ENCODE assay signal across 12 cellular contexts in the genomic region with DNA sequence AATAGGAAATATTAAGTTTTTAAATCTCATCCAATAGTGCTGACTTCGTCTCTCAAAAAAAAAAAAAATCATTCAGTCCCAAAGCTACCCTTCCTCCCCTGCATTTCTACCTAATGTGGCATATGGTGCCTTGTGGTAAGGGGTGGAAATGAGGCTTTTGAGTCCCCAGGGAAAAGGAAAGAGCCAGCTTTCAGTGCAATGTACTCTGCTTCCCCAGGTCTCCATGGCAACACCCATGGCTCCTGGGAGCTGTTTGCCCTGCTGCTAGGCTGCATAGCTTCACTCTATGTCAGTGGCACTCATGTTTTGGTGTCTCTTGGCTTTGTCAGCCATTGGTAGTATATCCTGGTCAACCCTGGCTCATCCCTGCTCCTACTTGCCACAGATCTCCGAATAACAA.
A peak's percentile ranks its signal among the peaks of the same experiment; 100 is the strongest.
DNase-seq lines count a peak whose midpoint lies in the region; TF ChIP-seq lines count a peak whose summit lies in the region.
"Had no signal": no experiment of that assay in that cellular context is flagged by ENCODE, and none has a peak within 500 bp of the region (broad histone marks: within the 10 kb centered on the region; RNA-seq: fewer than 3 reads in every experiment).

No MANE protein-coding gene starts in this region.

- no peak for TF ChIP-seq POLR2A in thyroid gland (IDR thresholded peaks at IDR 0.05)

- H3K36me3 ChIP-seq in BE2C (no peaks in the 10 kb centered on the region), thyroid gland (no peaks in the 10 kb centered on the region)
- H3K36me3 ChIP-seq: upper lobe of left lung had no signal

- no peak for TF ChIP-seq CTCF in BE2C (IDR thresholded peaks at IDR 0.05; ENCODE audit: low read depth, low read length)
- TF ChIP-seq CTCF in fibroblast of the aortic adventitia (IDR thresholded peaks at IDR 0.05; ENCODE audit: insufficient read depth, low read length): no peak
- no peak for TF ChIP-seq CTCF in thyroid gland (IDR thresholded peaks at IDR 0.05)

- 85 to 91% methylated on average over 1 to 2 of the region's 2 CpGs for WGBS in thyroid gland, 2 donors

- no peak overlapping the region for H3K27ac ChIP-seq in thyroid gland
- H3K27ac ChIP-seq: foreskin keratinocyte, upper lobe of left lung had no signal

- H3K9me3 ChIP-seq in BE2C: no peaks in the 10 kb centered on the region
- no peaks in the 10 kb centered on the region for H3K9me3 ChIP-seq in thyroid gland
- H3K9me3 ChIP-seq: upper lobe of left lung had no signal

- DNase-seq in BE2C (peak; percentile 87), HuH-7 (ENCODE audit: low spot score) (peak; percentile 3), NCI-H748 (lab: John Stamatoyannopoulos, UW; ENCODE audit: unreplicated experiment) (peak; percentile 83), fibroblast of the aortic adventitia (ENCODE audit: low read depth) (peak; percentile 6), ureter (ENCODE audit: low spot score) (no peak), T-helper 1 cell (no peak), thyroid gland (no peak)
- DNase-seq in activated CD4-positive, alpha-beta T cell treated with anti-CD3 and anti-CD28 coated beads for 48 hours: no peak
- DNase-seq: activated T-cell treated with anti-CD3 and anti-CD28 coated beads for 4 hours, foreskin keratinocyte, T-helper 9 cell, upper lobe of left lung had no signal

- H3K27me3 ChIP-seq in BE2C (no peaks in the 10 kb centered on the region), thyroid gland (no peaks in the 10 kb centered on the region)
- H3K27me3 ChIP-seq: foreskin keratinocyte, upper lobe of left lung had no signal

- intact Hi-C loops in thyroid gland (cut with DNase I): no loop called here

- peaks cover 17% of the 10 kb centered on the region for H3K4me1 ChIP-seq in BE2C
- H3K4me1 ChIP-seq in thyroid gland: no peaks in the 10 kb centered on the region
- H3K4me1 ChIP-seq: foreskin keratinocyte, upper lobe of left lung had no signal

- no peak overlapping the region for H3K4me3 ChIP-seq in BE2C (ENCODE audit: low read depth, low read length)
- no peak overlapping the region for H3K4me3 ChIP-seq in fibroblast of the aortic adventitia (ENCODE audit: low read depth, low read length)
- H3K4me3 ChIP-seq in thyroid gland (replicated peaks in 1 of 3): no peak overlapping the region
- H3K4me3 ChIP-seq: upper lobe of left lung had no signal

Comparison
In these comparisons a context has a peak if more than half of its experiments do, and no peak if none do; other contexts are left out.
1. DNase-seq: peak in BE2C (single experiment), HuH-7 (single experiment), NCI-H748 (single experiment) and fibroblast of the aortic adventitia (single experiment); none in activated CD4-positive, alpha-beta T cell treated with anti-CD3 and anti-CD28 coated beads for 48 hours (single experiment), ureter (single experiment), T-helper 1 cell (0 of 5) and thyroid gland (0 of 2).